In the genomic region with DNA sequence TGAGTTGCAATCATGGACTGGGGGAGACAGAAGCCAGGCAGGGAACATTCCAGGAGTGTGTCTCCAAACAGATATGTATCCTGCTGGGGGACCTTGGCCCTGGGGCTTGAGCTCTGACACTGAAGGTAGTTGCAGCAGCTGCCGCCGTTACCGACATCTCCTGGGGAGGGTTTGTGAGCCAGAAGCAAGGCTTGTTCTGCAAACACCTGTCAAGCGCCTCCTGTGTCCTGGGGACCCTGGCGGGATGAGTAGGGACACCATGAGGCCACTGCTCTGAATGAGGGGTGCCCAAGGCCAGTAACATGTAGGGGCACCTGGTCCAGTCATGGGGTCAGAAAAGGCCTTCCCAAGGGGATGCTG, we compare ENCODE assay signal across 19 cellular contexts. TPM values are rescaled to one million over a fixed set of nuclear protein-coding genes. Genes with fewer than 3 reads are reported as not detected.
"Had no signal": no experiment of that assay in that cellular context is flagged by ENCODE, and none has a peak within 500 bp of the region (broad histone marks: within the 10 kb centered on the region; RNA-seq: fewer than 3 reads in every experiment).

No MANE protein-coding gene starts in this region.

- H3K9me3 ChIP-seq: psoas muscle had no signal

- H3K4me1 ChIP-seq: neural progenitor cell, parathyroid adenoma, psoas muscle, sigmoid colon, stomach, transverse colon had no signal

- H3K27me3 ChIP-seq: neural progenitor cell had no signal

- H3K36me3 ChIP-seq: neural progenitor cell, sigmoid colon, stomach, thoracic aorta, transverse colon had no signal

- H3K27ac ChIP-seq: dorsolateral prefrontal cortex, neural progenitor cell, parathyroid adenoma, psoas muscle, sigmoid colon, skin epidermis, stomach, thoracic aorta, transverse colon had no signal

- DNase-seq: central memory CD4-positive, alpha-beta T cell; cortex of kidney; effector CD8-positive, alpha-beta T cell; mammary epithelial cell; retina; sigmoid colon; stimulated activated CD4-positive, alpha-beta T cell treated with anti-CD3 and anti-CD28 coated beads, Interleukin-12 subunit alpha, Interleukin-12 subunit beta, amount 100 ng/mL, for 4 hours; stimulated activated naive CD4-positive, alpha-beta T cell; stomach; substantia nigra; transverse colon had no signal

- H3K4me2 ChIP-seq: neural progenitor cell had no signal

- H3K4me3 ChIP-seq: dorsolateral prefrontal cortex, neural progenitor cell, psoas muscle, sigmoid colon, skin epidermis, stomach, thoracic aorta, transverse colon had no signal

- ATAC-seq: naive thymus-derived CD8-positive, alpha-beta T cell; psoas muscle had no signal

- H3K9ac ChIP-seq: neural progenitor cell, parathyroid adenoma had no signal

RNA-seq across cellular contexts. Expression of gene ADRA2C, which starts 49.3 kb away (rescaled TPM):
- total RNA-seq: mononuclear cell; naive thymus-derived CD8-positive, alpha-beta T cell had no signal
- polyA plus RNA-seq: naive thymus-derived CD8-positive, alpha-beta T cell had no signal
